ENCODE assay signal across 16 cellular contexts in the genomic region with DNA sequence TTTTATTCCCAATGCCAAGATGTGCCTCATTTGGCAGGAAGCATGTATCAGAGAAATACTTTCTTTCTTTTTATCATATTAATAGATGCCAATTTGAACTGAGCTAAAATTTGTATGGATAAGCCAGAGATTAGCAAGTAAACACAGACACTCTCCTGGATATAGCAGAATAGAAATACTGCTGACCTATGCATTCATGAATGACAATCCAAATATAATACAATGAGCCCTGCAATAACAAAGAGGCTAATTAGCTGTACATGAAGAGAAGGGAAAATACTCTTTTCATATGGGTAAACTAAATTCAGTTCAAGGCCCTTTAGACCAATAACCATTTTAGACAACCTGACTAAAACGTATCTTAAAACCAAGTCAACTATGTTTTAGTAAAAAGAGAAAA.
DNase-seq lines count a peak whose midpoint lies in the region; ATAC-seq, FAIRE-seq and TF ChIP-seq lines count a peak whose summit lies in the region.
"Had no signal": no experiment of that assay in that cellular context is flagged by ENCODE, and none has a peak within 500 bp of the region (broad histone marks: within the 10 kb centered on the region; RNA-seq: fewer than 3 reads in every experiment).

No MANE protein-coding gene starts in this region.

- no peaks in the 10 kb centered on the region for H3K36me3 ChIP-seq in H1 (ENCODE audit: control insufficient read depth in 2 of 4, insufficient read depth in 4 of 4, low read length in 3 of 4)
- H3K36me3 ChIP-seq: BLaER1, HAP-1 had no signal

- no peak overlapping the region for H2BK15ac ChIP-seq in H1 (ENCODE audit: low read length)

- H3K27ac ChIP-seq in A549 (no peak overlapping the region), H1 (ENCODE audit: low read depth, low read length) (no peak overlapping the region)
- H3K27ac ChIP-seq: 22Rv1, BLaER1 had no signal

- H4K20me1 ChIP-seq in H1 (replicated peaks in 1 of 2; ENCODE audit: control insufficient read depth in 1 of 2, insufficient read depth in 2 of 2, low read length in 2 of 2), result no peaks in the 10 kb centered on the region
- H4K20me1 ChIP-seq: BLaER1 had no signal

- H3K4me1 ChIP-seq in A549 (no peaks in the 10 kb centered on the region), H1 (replicated peaks in 1 of 4; ENCODE audit: control insufficient read depth in 3 of 4, insufficient read depth in 4 of 4, low read length in 3 of 4) (no peaks in the 10 kb centered on the region)
- H3K4me1 ChIP-seq: BLaER1 had no signal

- TF ChIP-seq RAD21 in A549 (conservative IDR thresholded peaks at IDR 0.05 in 1 of 2, IDR thresholded peaks at IDR 0.05 in 1 of 2), result no peak
- TF ChIP-seq RAD21 in H1 (IDR thresholded peaks at IDR 0.05 in 1 of 2, conservative IDR thresholded peaks at IDR 0.05 in 1 of 2; ENCODE audit: low read depth in 2 of 2, low read length in 2 of 2), result no peak

- TF ChIP-seq EP300 in A549 (IDR thresholded peaks at IDR 0.05) (no peak), H1 (IDR thresholded peaks at IDR 0.05; ENCODE audit: borderline replicate concordance in 1 of 2, low read depth in 2 of 2, low read length in 2 of 2) (no peak)

- H3K23me2 ChIP-seq in H1 (ENCODE audit: low read depth, low read length), result no peaks in the 10 kb centered on the region

- H3K14ac ChIP-seq in H1 (ENCODE audit: insufficient read length), result no peak overlapping the region

- no peak overlapping the region for H3K23ac ChIP-seq in H1 (ENCODE audit: insufficient read length)

- no peak overlapping the region for H2BK12ac ChIP-seq in H1 (ENCODE audit: low read depth, low read length)

- H3K4me2 ChIP-seq in A549 (no peak overlapping the region), H1 (ENCODE audit: insufficient read depth in 1 of 2, low read depth in 2 of 2, low read length in 2 of 2) (no peak overlapping the region)
- H3K4me2 ChIP-seq: BLaER1 had no signal

- FAIRE-seq in A549 (lab: Jason Lieb, UNC), result no peak
- no peak for FAIRE-seq in H1 (lab: Jason Lieb, UNC)
- FAIRE-seq: GM12892 had no signal

- H2BK20ac ChIP-seq in H1 (ENCODE audit: low read length), result no peak overlapping the region

- POLR2A ChIA-PET in A549 (lab: Yijun Ruan, JAX) (no interaction called here), H1 (lab: Charles Lee; ENCODE audit: partially characterized antibody) (no interaction called here)

- no peak overlapping the region for H2AFZ ChIP-seq in H1 (ENCODE audit: low read length)

- no peaks in the 10 kb centered on the region for H3K79me1 ChIP-seq in H1 (ENCODE audit: low read depth, low read length)

- H3K9me3 ChIP-seq in A549 (peaks cover 5% of the 10 kb centered on the region; the same call in 2 of the 3 replicates), H1 (ENCODE audit: insufficient read depth in 2 of 2, low read depth in 1 of 2, low read length in 1 of 2) (no peaks in the 10 kb centered on the region)
- H3K9me3 ChIP-seq: BLaER1, HAP-1 had no signal

- H3K4ac ChIP-seq in H1 (replicated peaks; ENCODE audit: insufficient read length, low read depth, low read length), result no peak overlapping the region

- CTCF ChIA-PET in A549 (lab: Yijun Ruan, JAX), result no interaction called here
- CTCF ChIA-PET in H1 (lab: Charles Lee; ENCODE audit: partially characterized antibody), result interaction anchor here (0.6 to 0.8 kb wide), 4 partner anchors 231 to 1035 kb away, joined by 3 to 4 read pairs (median 4); no protein-coding TSS in a partner anchor

- no peaks in the 10 kb centered on the region for H3K27me3 ChIP-seq in H1 (replicated peaks in 1 of 4; ENCODE audit: control insufficient read depth in 3 of 4, extremely low read depth in 1 of 4, insufficient read depth in 3 of 4, low read length in 3 of 4)
- H3K27me3 ChIP-seq: BLaER1 had no signal

- no peak overlapping the region for H4K5ac ChIP-seq in H1 (ENCODE audit: insufficient read length, low read depth, low read length)

- H3K4me3 ChIP-seq in A549 (no peak overlapping the region), H1 (ENCODE audit: extremely low read depth in 1 of 4, insufficient read depth in 2 of 4, low read depth in 3 of 4, low read length in 4 of 4) (no peak overlapping the region)
- H3K4me3 ChIP-seq: BLaER1, HAP-1 had no signal

- no peak overlapping the region for H4K8ac ChIP-seq in H1 (ENCODE audit: extremely low read depth, insufficient read depth, low read length)

- TF ChIP-seq POLR2A in A549 (IDR thresholded peaks at IDR 0.05; ENCODE audit: low read length) (no peak), H1 (IDR thresholded peaks at IDR 0.05; ENCODE audit: control extremely low read depth in 1 of 2, low read depth in 2 of 2, low read length in 2 of 2) (no peak)

- no peaks in the 10 kb centered on the region for H3K79me2 ChIP-seq in H1 (ENCODE audit: control insufficient read depth in 1 of 2, insufficient read depth in 2 of 2, low read length in 2 of 2)

- ATAC-seq in A549, result no peak
- no peak for ATAC-seq in HG02623 (IDR thresholded peaks at IDR 0.05; ENCODE audit: unreplicated experiment)

- no peak overlapping the region for H2BK5ac ChIP-seq in H1 (ENCODE audit: low read depth, low read length)

- TF ChIP-seq CTCF in A549 (IDR thresholded peaks at IDR 0.05) (no peak), H1 (IDR thresholded peaks at IDR 0.05; ENCODE audit: control extremely low read depth in 1 of 3, insufficient read depth in 1 of 3, low read depth in 1 of 3, low read length in 3 of 3) (no peak)

- no peak overlapping the region for H3K9ac ChIP-seq in H1 (replicated peaks in 1 of 4; ENCODE audit: extremely low read depth in 1 of 4, low read depth in 3 of 4, low read length in 3 of 4)
- H3K9ac ChIP-seq: BLaER1 had no signal

- H3K56ac ChIP-seq in H1 (replicated peaks; ENCODE audit: insufficient read length, low read depth, low read length), result no peak overlapping the region

- H2BK120ac ChIP-seq in H1 (replicated peaks; ENCODE audit: low read depth, low read length), result no peak overlapping the region

- H3K18ac ChIP-seq in H1 (ENCODE audit: extremely low read depth, low read length), result no peak overlapping the region

- peak; percentile 37 for DNase-seq in NCI-H1105 treated with DMSO at 0.1 percent for 48 hours (lab: John Stamatoyannopoulos, UW)
- DNase-seq in NCI-H1105 (lab: John Stamatoyannopoulos, UW), result no peak
- DNase-seq in A549 (ENCODE audit: low read depth in 1 of 2, low spot score in 1 of 2), result no peak
- peak; percentile 51 for DNase-seq in NCI-H748 treated with DMSO at 0.1 percent for 48 hours (lab: John Stamatoyannopoulos, UW)
- DNase-seq in H1 (ENCODE audit: low read depth in 1 of 2, low spot score in 2 of 2), result no peak
- DNase-seq in stimulated activated CD4-positive, alpha-beta T cell treated with anti-CD3 and anti-CD28 coated beads, Interleukin-12 subunit alpha, Interleukin-12 subunit beta, amount 100 ng/mL, for 4 hours, result no peak
- DNase-seq: CD4-positive, alpha-beta memory T cell; DMS153; DMS79; GDM1; KBM-7 had no signal

- WGBS in A549 (ENCODE audit: missing lambda C conversion rate), result 48% methylated on average over 1 of the region's 1 CpG
- WGBS in H1 (ENCODE audit: extremely low coverage in 1 of 2, insufficient coverage in 1 of 2, insufficient read length in 1 of 2, insufficient replicate concordance in 2 of 2, low coverage in 1 of 2, low lambda C conversion rate in 2 of 2, missing lambda C conversion rate in 1 of 2), 2 experiments, result 62% methylated on average over 1 of the region's 1 CpG; no CpG with 5 or more reads in 1 of the 2 experiments

- H4K91ac ChIP-seq in H1 (replicated peaks; ENCODE audit: insufficient read length, low read length), result no peak overlapping the region

- H2AK5ac ChIP-seq in H1 (ENCODE audit: low read depth, low read length), result no peak overlapping the region

TF ChIP-seq in A549, 52 proteins besides CTCF, POLR2A, EP300 and RAD21:
- TF ChIP-seq HOXB13 (CRISPR knock-in tag; IDR thresholded peaks at IDR 0.05; ENCODE audit: low read depth) (no peak), MAFK (IDR thresholded peaks at IDR 0.05; ENCODE audit: partially characterized antibody) (peak; percentile 83), HOXA7 (CRISPR knock-in tag; IDR thresholded peaks at IDR 0.05) (no peak)

TF ChIP-seq in H1, 55 proteins besides CTCF, POLR2A, EP300 and RAD21:
- TF ChIP-seq KDM5A (IDR thresholded peaks at IDR 0.05; ENCODE audit: low read length) (no peak), ASH2L (IDR thresholded peaks at IDR 0.05; ENCODE audit: low read length) (no peak), MAFK (IDR thresholded peaks at IDR 0.05; ENCODE audit: low read depth, low read length) (peak; percentile 37; the same call in 1 of the 2 replicates)
TF ChIP-seq in H1: peak in this region for 1.

Comparison
In these comparisons a context has a peak if more than half of its experiments do, and no peak if none do; other contexts are left out.
1. DNase-seq: peak in NCI-H1105 treated with DMSO at 0.1 percent for 48 hours (single experiment) and NCI-H748 treated with DMSO at 0.1 percent for 48 hours (single experiment); none in NCI-H1105 (single experiment), A549 (0 of 2), H1 (0 of 2) and stimulated activated CD4-positive, alpha-beta T cell treated with anti-CD3 and anti-CD28 coated beads, Interleukin-12 subunit alpha, Interleukin-12 subunit beta, amount 100 ng/mL, for 4 hours (single experiment).